8 cellular contexts compared by ENCODE assay signal in the genomic region with DNA sequence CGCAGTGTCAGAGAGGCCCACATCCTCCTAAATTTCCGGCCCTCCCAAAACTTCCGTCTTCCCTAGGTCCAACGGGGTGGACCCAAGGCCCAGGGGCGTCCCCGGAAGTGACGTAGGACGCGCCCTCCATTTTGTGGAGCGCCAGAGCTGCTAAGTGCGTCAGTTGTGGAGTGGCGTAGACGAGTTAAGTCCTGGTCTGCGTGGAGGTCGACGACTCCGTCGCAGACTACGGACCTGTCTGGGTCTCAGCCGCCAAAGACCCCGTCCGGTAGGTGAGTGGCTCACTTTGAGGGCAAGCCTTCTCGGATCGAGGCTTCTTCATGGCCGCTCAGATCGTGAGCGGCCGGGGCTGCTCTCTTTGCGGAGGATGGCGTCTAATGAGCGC. TPM values are rescaled to one million over a fixed set of nuclear protein-coding genes. Genes with fewer than 3 reads are reported as not detected.
DNase-seq lines count a peak whose midpoint lies in the region; TF ChIP-seq lines count a peak whose summit lies in the region.

A gene (plus strand): TSS at position 159 of the 385 bp plus-strand sequence. CDS start 1,015 bp downstream, outside the sequence.

- H2AK5ac ChIP-seq in H9 (ENCODE audit: insufficient read length, low read length) = no peak within 1 kb of the TSS

- peak within 1 kb of the TSS; percentile 98; the same call in 1 of the 2 replicates for H3K4ac ChIP-seq in H9 (ENCODE audit: low read depth, low read length)

- peak within 1 kb of the TSS; percentile 99 for H4K91ac ChIP-seq in H9 (ENCODE audit: insufficient read length, low read depth, low read length)

- H3K23me2 ChIP-seq in H9 (ENCODE audit: insufficient read length, low read depth, low read length, poor library complexity, severe bottlenecking) = peaks cover 6% of the 10 kb centered on the region

- peak within 1 kb of the TSS; percentile 97 for H2BK120ac ChIP-seq in H9 (ENCODE audit: low read depth, low read length, poor library complexity, severe bottlenecking)

- H2BK12ac ChIP-seq in H9 (ENCODE audit: insufficient read length, low read depth, low read length) = no peak within 1 kb of the TSS

- peak within 1 kb of the TSS; percentile 12 for H2BK5ac ChIP-seq in H9 (ENCODE audit: insufficient read length, low read length)

- H3K9ac ChIP-seq in H9 (ENCODE audit: extremely low read depth, insufficient read length, low read length) = peak within 1 kb of the TSS; percentile 94

- peaks cover 48% of the 10 kb centered on the region for H3K36me3 ChIP-seq in MG63

- H2BK15ac ChIP-seq in H9 (ENCODE audit: low read depth, low read length) = no peak within 1 kb of the TSS

- H3K18ac ChIP-seq in H9 (ENCODE audit: insufficient read length, low read depth, low read length) = peak within 1 kb of the TSS; percentile 84

- peak within 1 kb of the TSS; percentile 26 for H3T11ph ChIP-seq in H9 (ENCODE audit: low read length)

- H3K27me3 Mint-ChIP-seq in H9 (ENCODE audit: low read depth) (peaks cover 5% of the 10 kb centered on the region), nephron (ENCODE audit: low read depth) (peaks cover 12% of the 10 kb centered on the region)
- H3K27me3 Mint-ChIP-seq in stimulated activated naive CD8-positive, alpha-beta T cell treated with anti-CD3 and anti-CD28 coated beads, Interleukin-15, Interleukin-2, amounts not matched to agents 100 ng/mL and 50 ng/mL, for 24 hours = no peaks in the 10 kb centered on the region

- H3K27me3 ChIP-seq in H9 (ENCODE audit: insufficient read depth, low read length) (no peaks in the 10 kb centered on the region; the same call in 1 of the 2 replicates), MG63 (no peaks in the 10 kb centered on the region)

- peak within 1 kb of the TSS; percentile 91 for H3K14ac ChIP-seq in H9 (ENCODE audit: insufficient read depth, low read length)

- H3K9me3 Mint-ChIP-seq in H9 (no peaks in the 10 kb centered on the region), nephron (no peaks in the 10 kb centered on the region)
- peaks cover 7% of the 10 kb centered on the region for H3K9me3 Mint-ChIP-seq in stimulated activated naive CD8-positive, alpha-beta T cell treated with anti-CD3 and anti-CD28 coated beads, Interleukin-15, Interleukin-2, amounts not matched to agents 100 ng/mL and 50 ng/mL, for 24 hours

- H3K27ac Mint-ChIP-seq in H9 = peak within 1 kb of the TSS; percentile 100
- H3K27ac Mint-ChIP-seq in nephron = peak within 1 kb of the TSS; percentile 100
- peak within 1 kb of the TSS; percentile 100 for H3K27ac Mint-ChIP-seq in stimulated activated naive CD8-positive, alpha-beta T cell treated with anti-CD3 and anti-CD28 coated beads, Interleukin-15, Interleukin-2, amounts not matched to agents 100 ng/mL and 50 ng/mL, for 24 hours

- H3K79me2 ChIP-seq in H9 (ENCODE audit: insufficient read depth, low read length) = peaks cover 3% of the 10 kb centered on the region; the same call in 1 of the 2 replicates

- H3K4me2 ChIP-seq in H9 (ENCODE audit: insufficient read depth, insufficient read length, low read length) = peak within 1 kb of the TSS; percentile 54

- H2AFZ ChIP-seq in H9 (ENCODE audit: low read length) = no peak within 1 kb of the TSS

- DNase-seq in ELR (ENCODE audit: low read depth) (peak; percentile 98), H9 (peak; percentile 96), MG63 (peak; percentile 94), SHP77 treated with DMSO at 0.1 percent for 48 hours (lab: John Stamatoyannopoulos, UW) (peak; percentile 83), fibroblast of the aortic adventitia (ENCODE audit: low read depth) (peak; percentile 98)
- DNase-seq in activated effector memory CD4-positive, alpha-beta T cell treated with anti-CD3 and anti-CD28 coated beads, Interleukin-2, amount 50 U/mL, for 16 hours = peak; percentile 98

- H3K23ac ChIP-seq in H9 (ENCODE audit: insufficient read length, low read depth, low read length) = no peak within 1 kb of the TSS

- peaks cover 40 to 47% (median 44%) of the 10 kb centered on the region in 3 experiments for H3K36me3 Mint-ChIP-seq in H9 (ENCODE audit: insufficient read depth in 1 of 3, low read depth in 3 of 3)
- H3K36me3 Mint-ChIP-seq in nephron (ENCODE audit: low read depth) = peaks cover 47% of the 10 kb centered on the region
- peaks cover 63% of the 10 kb centered on the region for H3K36me3 Mint-ChIP-seq in stimulated activated naive CD8-positive, alpha-beta T cell treated with anti-CD3 and anti-CD28 coated beads, Interleukin-15, Interleukin-2, amounts not matched to agents 100 ng/mL and 50 ng/mL, for 24 hours (ENCODE audit: low read depth)

- peaks cover 6% of the 10 kb centered on the region for H3K79me1 ChIP-seq in H9 (ENCODE audit: insufficient read depth, low read depth, low read length, poor library complexity, severe bottlenecking)

- peaks cover 19 to 29% of the 10 kb centered on the region in 2 experiments for H3K4me1 Mint-ChIP-seq in H9
- peaks cover 48% of the 10 kb centered on the region for H3K4me1 Mint-ChIP-seq in nephron
- H3K4me1 Mint-ChIP-seq in stimulated activated naive CD8-positive, alpha-beta T cell treated with anti-CD3 and anti-CD28 coated beads, Interleukin-15, Interleukin-2, amounts not matched to agents 100 ng/mL and 50 ng/mL, for 24 hours (ENCODE audit: low read depth) = peaks cover 86% of the 10 kb centered on the region

- H3K4me3 ChIP-seq in MG63 (peak within 1 kb of the TSS; percentile 99), fibroblast of the aortic adventitia (ENCODE audit: low read depth, low read length) (peak within 1 kb of the TSS; percentile 98)

- WGBS in H9 (ENCODE audit: extremely low coverage, insufficient read length, low lambda C conversion rate) = no CpG with 5 or more reads among the region's 31 CpGs

- no peak within 1 kb of the TSS for H2BK20ac ChIP-seq in H9 (ENCODE audit: low read depth, low read length, poor library complexity, severe bottlenecking)

- peak within 1 kb of the TSS; percentile 91 for H3K56ac ChIP-seq in H9 (ENCODE audit: insufficient read length, low read depth, low read length)

- H4K5ac ChIP-seq in H9 (ENCODE audit: insufficient read length, low read depth, low read length) = peak within 1 kb of the TSS; percentile 89

- H3K9me3 ChIP-seq in H9 (ENCODE audit: control insufficient read depth, low read depth, low read length) = no peaks in the 10 kb centered on the region
- no peaks in the 10 kb centered on the region for H3K9me3 ChIP-seq in MG63

- H4K8ac ChIP-seq in H9 (replicated peaks; ENCODE audit: insufficient read length, low read depth, low read length) = no peak within 1 kb of the TSS

- no peaks in the 10 kb centered on the region for H3K4me1 ChIP-seq in H9 (ENCODE audit: insufficient read depth, low read length)

- no peaks in the 10 kb centered on the region for H4K20me1 ChIP-seq in H9 (ENCODE audit: control insufficient read depth, insufficient read depth, insufficient read length)

- TF ChIP-seq CTCF in H9 (conservative IDR thresholded peaks at IDR 0.05) (no peak), fibroblast of the aortic adventitia (IDR thresholded peaks at IDR 0.05; ENCODE audit: insufficient read depth, low read length) (no peak), nephron (IDR thresholded peaks at IDR 0.05; ENCODE audit: unreplicated experiment in 3 of 3) (no peak)

- H3K4me3 Mint-ChIP-seq in H9 (peak within 1 kb of the TSS; percentile 99 to 100), nephron (peak within 1 kb of the TSS; percentile 99 to 100 (median 100))
- H3K4me3 Mint-ChIP-seq in stimulated activated naive CD8-positive, alpha-beta T cell treated with anti-CD3 and anti-CD28 coated beads, Interleukin-15, Interleukin-2, amounts not matched to agents 100 ng/mL and 50 ng/mL, for 24 hours = peak within 1 kb of the TSS; percentile 96

- H3K27ac ChIP-seq in H9 (ENCODE audit: insufficient read length, low read depth, low read length) = peak within 1 kb of the TSS; percentile 55

RNA-seq across cellular contexts. Expression of the gene that starts here (rescaled TPM):
- total RNA-seq in H9 (2021) (364 and 389 TPM in 2 replicates), fibroblast of the aortic adventitia (ENCODE audit: low replicate concordance) (101 and 618 TPM in 2 replicates)
- total RNA-seq in MG63 (2014; rRNA removed; shearing (Covaris generic); ENCODE audit: low replicate concordance) = 40.4 and 159 TPM in 2 replicates

Comparison
In these comparisons a context has a peak if more than half of its experiments do, and no peak if none do; other contexts are left out.
1. Peak in every context shown above with its lines: DNase-seq, H3K4me3 ChIP-seq and H3K27ac ChIP-seq.